1 cellular context compared by ENCODE assay signal in genomic region chrX:2630169-2630934, GRCh38.
TF ChIP-seq lines count a peak whose summit lies in the region.
"Not testable (repeated sequence)": the region's sequence is repeated elsewhere in the genome, so short reads cannot be mapped to it uniquely, and the experiment has no call there.

No MANE protein-coding gene starts in this region.

TF ChIP-seq in HepG2, 621 proteins besides CTCF, POLR2A, EP300 and RAD21 (continued from another document):
- TF ChIP-seq, protein P1, sequence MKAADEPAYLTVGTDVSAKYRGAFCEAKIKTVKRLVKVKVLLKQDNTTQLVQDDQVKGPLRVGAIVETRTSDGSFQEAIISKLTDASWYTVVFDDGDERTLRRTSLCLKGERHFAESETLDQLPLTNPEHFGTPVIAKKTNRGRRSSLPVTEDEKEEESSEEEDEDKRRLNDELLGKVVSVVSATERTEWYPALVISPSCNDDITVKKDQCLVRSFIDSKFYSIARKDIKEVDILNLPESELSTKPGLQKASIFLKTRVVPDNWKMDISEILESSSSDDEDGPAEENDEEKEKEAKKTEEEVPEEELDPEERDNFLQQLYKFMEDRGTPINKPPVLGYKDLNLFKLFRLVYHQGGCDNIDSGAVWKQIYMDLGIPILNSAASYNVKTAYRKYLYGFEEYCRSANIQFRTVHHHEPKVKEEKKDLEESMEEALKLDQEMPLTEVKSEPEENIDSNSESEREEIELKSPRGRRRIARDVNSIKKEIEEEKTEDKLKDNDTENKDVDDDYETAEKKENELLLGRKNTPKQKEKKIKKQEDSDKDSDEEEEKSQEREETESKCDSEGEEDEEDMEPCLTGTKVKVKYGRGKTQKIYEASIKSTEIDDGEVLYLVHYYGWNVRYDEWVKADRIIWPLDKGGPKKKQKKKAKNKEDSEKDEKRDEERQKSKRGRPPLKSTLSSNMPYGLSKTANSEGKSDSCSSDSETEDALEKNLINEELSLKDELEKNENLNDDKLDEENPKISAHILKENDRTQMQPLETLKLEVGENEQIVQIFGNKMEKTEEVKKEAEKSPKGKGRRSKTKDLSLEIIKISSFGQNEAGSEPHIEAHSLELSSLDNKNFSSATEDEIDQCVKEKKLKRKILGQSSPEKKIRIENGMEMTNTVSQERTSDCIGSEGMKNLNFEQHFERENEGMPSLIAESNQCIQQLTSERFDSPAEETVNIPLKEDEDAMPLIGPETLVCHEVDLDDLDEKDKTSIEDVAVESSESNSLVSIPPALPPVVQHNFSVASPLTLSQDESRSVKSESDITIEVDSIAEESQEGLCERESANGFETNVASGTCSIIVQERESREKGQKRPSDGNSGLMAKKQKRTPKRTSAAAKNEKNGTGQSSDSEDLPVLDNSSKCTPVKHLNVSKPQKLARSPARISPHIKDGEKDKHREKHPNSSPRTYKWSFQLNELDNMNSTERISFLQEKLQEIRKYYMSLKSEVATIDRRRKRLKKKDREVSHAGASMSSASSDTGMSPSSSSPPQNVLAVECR (CRISPR knock-in tag; IDR thresholded peaks at IDR 0.05; ENCODE audit: borderline replicate concordance) = peak; percentile 43; the same call in 1 of the 2 replicates
- TF ChIP-seq PHF20 (CRISPR knock-in tag; IDR thresholded peaks at IDR 0.05) (peak; percentile 78), ELF4 (CRISPR knock-in tag; IDR thresholded peaks at IDR 0.05; ENCODE audit: borderline replicate concordance) (peak; percentile 38; the same call in 1 of the 2 replicates), NR2C2 (CRISPR knock-in tag; IDR thresholded peaks at IDR 0.05; ENCODE audit: borderline replicate concordance) (peak; percentile 96), ZNF839 (CRISPR knock-in tag; IDR thresholded peaks at IDR 0.05; ENCODE audit: borderline replicate concordance) (peak; percentile 62; the same call in 1 of the 2 replicates), ZBTB40 (IDR thresholded peaks at IDR 0.05) (peak; percentile 33; the same call in 1 of the 2 replicates), CEBPB (IDR thresholded peaks at IDR 0.05; ENCODE audit: borderline replicate concordance, low read depth, low read length) (peak; percentile 68), CEBPG (CRISPR knock-in tag; IDR thresholded peaks at IDR 0.05) (peak; percentile 57; the same call in 1 of the 2 replicates)
- not testable (repeated sequence) for TF ChIP-seq ZBTB40 (CRISPR knock-in tag; IDR thresholded peaks at IDR 0.05)
- TF ChIP-seq, protein P2, sequence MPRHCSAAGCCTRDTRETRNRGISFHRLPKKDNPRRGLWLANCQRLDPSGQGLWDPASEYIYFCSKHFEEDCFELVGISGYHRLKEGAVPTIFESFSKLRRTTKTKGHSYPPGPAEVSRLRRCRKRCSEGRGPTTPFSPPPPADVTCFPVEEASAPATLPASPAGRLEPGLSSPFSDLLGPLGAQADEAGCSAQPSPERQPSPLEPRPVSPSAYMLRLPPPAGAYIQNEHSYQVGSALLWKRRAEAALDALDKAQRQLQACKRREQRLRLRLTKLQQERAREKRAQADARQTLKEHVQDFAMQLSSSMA (CRISPR knock-in tag; IDR thresholded peaks at IDR 0.05) = peak; percentile 99
TF ChIP-seq in HepG2: peak in this region for 12; not testable (repeated sequence) for 609.
